In genomic region chr2:152336103-152336853, GRCh38 we compare ENCODE assay signal across 1 cellular context.
TF ChIP-seq lines count a peak whose summit lies in the region.

No MANE protein-coding gene starts in this region.

TF ChIP-seq in HepG2, 621 proteins besides CTCF, POLR2A, EP300 and RAD21 (continued from another document and continues in another):
- no peak for TF ChIP-seq FOXP1 (IDR thresholded peaks at IDR 0.05)
- TF ChIP-seq FOXP1 (CRISPR knock-in tag; IDR thresholded peaks at IDR 0.05), result no peak
- no peak for TF ChIP-seq RXRA (CRISPR knock-in tag; IDR thresholded peaks at IDR 0.05)
- no peak for TF ChIP-seq PAF1 (CRISPR knock-in tag; IDR thresholded peaks at IDR 0.05)
- no peak for TF ChIP-seq POGZ (CRISPR knock-in tag; IDR thresholded peaks at IDR 0.05)
- no peak for TF ChIP-seq ZBTB44 (CRISPR knock-in tag; IDR thresholded peaks at IDR 0.05)
- no peak for TF ChIP-seq ATAD3A (CRISPR knock-in tag; IDR thresholded peaks at IDR 0.05)
- TF ChIP-seq, protein P1, sequence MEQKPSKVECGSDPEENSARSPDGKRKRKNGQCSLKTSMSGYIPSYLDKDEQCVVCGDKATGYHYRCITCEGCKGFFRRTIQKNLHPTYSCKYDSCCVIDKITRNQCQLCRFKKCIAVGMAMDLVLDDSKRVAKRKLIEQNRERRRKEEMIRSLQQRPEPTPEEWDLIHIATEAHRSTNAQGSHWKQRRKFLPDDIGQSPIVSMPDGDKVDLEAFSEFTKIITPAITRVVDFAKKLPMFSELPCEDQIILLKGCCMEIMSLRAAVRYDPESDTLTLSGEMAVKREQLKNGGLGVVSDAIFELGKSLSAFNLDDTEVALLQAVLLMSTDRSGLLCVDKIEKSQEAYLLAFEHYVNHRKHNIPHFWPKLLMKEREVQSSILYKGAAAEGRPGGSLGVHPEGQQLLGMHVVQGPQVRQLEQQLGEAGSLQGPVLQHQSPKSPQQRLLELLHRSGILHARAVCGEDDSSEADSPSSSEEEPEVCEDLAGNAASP (CRISPR knock-in tag; IDR thresholded peaks at IDR 0.05; ENCODE audit: borderline replicate concordance), result no peak
- TF ChIP-seq ZNF776 (CRISPR knock-in tag; IDR thresholded peaks at IDR 0.05), result peak; percentile 25; the same call in 1 of the 2 replicates
- no peak for TF ChIP-seq HHEX (CRISPR knock-in tag; IDR thresholded peaks at IDR 0.05)
- TF ChIP-seq ONECUT2 (CRISPR knock-in tag; IDR thresholded peaks at IDR 0.05), result no peak
- no peak for TF ChIP-seq EED (CRISPR knock-in tag; IDR thresholded peaks at IDR 0.05)
- TF ChIP-seq, protein P2, sequence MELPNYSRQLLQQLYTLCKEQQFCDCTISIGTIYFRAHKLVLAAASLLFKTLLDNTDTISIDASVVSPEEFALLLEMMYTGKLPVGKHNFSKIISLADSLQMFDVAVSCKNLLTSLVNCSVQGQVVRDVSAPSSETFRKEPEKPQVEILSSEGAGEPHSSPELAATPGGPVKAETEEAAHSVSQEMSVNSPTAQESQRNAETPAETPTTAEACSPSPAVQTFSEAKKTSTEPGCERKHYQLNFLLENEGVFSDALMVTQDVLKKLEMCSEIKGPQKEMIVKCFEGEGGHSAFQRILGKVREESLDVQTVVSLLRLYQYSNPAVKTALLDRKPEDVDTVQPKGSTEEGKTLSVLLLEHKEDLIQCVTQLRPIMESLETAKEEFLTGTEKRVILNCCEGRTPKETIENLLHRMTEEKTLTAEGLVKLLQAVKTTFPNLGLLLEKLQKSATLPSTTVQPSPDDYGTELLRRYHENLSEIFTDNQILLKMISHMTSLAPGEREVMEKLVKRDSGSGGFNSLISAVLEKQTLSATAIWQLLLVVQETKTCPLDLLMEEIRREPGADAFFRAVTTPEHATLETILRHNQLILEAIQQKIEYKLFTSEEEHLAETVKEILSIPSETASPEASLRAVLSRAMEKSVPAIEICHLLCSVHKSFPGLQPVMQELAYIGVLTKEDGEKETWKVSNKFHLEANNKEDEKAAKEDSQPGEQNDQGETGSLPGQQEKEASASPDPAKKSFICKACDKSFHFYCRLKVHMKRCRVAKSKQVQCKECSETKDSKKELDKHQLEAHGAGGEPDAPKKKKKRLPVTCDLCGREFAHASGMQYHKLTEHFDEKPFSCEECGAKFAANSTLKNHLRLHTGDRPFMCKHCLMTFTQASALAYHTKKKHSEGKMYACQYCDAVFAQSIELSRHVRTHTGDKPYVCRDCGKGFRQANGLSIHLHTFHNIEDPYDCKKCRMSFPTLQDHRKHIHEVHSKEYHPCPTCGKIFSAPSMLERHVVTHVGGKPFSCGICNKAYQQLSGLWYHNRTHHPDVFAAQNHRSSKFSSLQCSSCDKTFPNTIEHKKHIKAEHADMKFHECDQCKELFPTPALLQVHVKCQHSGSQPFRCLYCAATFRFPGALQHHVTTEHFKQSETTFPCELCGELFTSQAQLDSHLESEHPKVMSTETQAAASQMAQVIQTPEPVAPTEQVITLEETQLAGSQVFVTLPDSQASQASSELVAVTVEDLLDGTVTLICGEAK (IDR thresholded peaks at IDR 0.05), result no peak
- TF ChIP-seq, protein P2 (CRISPR knock-in tag; IDR thresholded peaks at IDR 0.05), result no peak
- TF ChIP-seq CEBPB (IDR thresholded peaks at IDR 0.05; ENCODE audit: borderline replicate concordance, low read depth, low read length), result no peak
- TF ChIP-seq ZNF235 (CRISPR knock-in tag; IDR thresholded peaks at IDR 0.05; ENCODE audit: borderline replicate concordance), result no peak
- TF ChIP-seq, protein P3, sequence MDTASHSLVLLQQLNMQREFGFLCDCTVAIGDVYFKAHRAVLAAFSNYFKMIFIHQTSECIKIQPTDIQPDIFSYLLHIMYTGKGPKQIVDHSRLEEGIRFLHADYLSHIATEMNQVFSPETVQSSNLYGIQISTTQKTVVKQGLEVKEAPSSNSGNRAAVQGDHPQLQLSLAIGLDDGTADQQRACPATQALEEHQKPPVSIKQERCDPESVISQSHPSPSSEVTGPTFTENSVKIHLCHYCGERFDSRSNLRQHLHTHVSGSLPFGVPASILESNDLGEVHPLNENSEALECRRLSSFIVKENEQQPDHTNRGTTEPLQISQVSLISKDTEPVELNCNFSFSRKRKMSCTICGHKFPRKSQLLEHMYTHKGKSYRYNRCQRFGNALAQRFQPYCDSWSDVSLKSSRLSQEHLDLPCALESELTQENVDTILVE (CRISPR knock-in tag; IDR thresholded peaks at IDR 0.05), result no peak
- TF ChIP-seq NPAS2 (CRISPR knock-in tag; IDR thresholded peaks at IDR 0.05; ENCODE audit: borderline replicate concordance), result no peak
- TF ChIP-seq FOXP4 (CRISPR knock-in tag; IDR thresholded peaks at IDR 0.05), result peak; percentile 25; the same call in 1 of the 2 replicates
- TF ChIP-seq, protein P4, sequence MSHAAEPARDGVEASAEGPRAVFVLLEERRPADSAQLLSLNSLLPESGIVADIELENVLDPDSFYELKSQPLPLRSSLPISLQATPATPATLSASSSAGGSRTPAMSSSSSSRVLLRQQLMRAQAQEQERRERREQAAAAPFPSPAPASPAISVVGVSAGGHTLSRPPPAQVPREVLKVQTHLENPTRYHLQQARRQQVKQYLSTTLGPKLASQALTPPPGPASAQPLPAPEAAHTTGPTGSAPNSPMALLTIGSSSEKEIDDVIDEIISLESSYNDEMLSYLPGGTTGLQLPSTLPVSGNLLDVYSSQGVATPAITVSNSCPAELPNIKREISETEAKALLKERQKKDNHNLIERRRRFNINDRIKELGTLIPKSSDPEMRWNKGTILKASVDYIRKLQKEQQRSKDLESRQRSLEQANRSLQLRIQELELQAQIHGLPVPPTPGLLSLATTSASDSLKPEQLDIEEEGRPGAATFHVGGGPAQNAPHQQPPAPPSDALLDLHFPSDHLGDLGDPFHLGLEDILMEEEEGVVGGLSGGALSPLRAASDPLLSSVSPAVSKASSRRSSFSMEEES (CRISPR knock-in tag; IDR thresholded peaks at IDR 0.05), result peak; percentile 61; the same call in 1 of the 2 replicates
- TF ChIP-seq ZNF530 (CRISPR knock-in tag; IDR thresholded peaks at IDR 0.05; ENCODE audit: low read depth), result no peak
- TF ChIP-seq HOXA7 (CRISPR knock-in tag; IDR thresholded peaks at IDR 0.05), result no peak
- TF ChIP-seq, protein P5, sequence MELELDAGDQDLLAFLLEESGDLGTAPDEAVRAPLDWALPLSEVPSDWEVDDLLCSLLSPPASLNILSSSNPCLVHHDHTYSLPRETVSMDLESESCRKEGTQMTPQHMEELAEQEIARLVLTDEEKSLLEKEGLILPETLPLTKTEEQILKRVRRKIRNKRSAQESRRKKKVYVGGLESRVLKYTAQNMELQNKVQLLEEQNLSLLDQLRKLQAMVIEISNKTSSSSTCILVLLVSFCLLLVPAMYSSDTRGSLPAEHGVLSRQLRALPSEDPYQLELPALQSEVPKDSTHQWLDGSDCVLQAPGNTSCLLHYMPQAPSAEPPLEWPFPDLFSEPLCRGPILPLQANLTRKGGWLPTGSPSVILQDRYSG (CRISPR knock-in tag; IDR thresholded peaks at IDR 0.05), result no peak
- no peak for TF ChIP-seq MYNN (CRISPR knock-in tag; IDR thresholded peaks at IDR 0.05; ENCODE audit: low read depth)
- no peak for TF ChIP-seq TOPORS (CRISPR knock-in tag; IDR thresholded peaks at IDR 0.05)
- no peak for TF ChIP-seq ZNF644 (CRISPR knock-in tag; IDR thresholded peaks at IDR 0.05; ENCODE audit: low read depth)
- no peak for TF ChIP-seq ZNF224 (CRISPR knock-in tag; IDR thresholded peaks at IDR 0.05)
- no peak for TF ChIP-seq ZNF841 (CRISPR knock-in tag; IDR thresholded peaks at IDR 0.05; ENCODE audit: borderline replicate concordance)
- TF ChIP-seq, protein P6, sequence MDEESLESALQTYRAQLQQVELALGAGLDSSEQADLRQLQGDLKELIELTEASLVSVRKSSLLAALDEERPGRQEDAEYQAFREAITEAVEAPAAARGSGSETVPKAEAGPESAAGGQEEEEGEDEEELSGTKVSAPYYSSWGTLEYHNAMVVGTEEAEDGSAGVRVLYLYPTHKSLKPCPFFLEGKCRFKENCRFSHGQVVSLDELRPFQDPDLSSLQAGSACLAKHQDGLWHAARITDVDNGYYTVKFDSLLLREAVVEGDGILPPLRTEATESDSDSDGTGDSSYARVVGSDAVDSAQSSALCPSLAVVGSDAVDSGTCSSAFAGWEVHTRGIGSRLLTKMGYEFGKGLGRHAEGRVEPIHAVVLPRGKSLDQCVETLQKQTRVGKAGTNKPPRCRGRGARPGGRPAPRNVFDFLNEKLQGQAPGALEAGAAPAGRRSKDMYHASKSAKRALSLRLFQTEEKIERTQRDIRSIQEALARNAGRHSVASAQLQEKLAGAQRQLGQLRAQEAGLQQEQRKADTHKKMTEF (CRISPR knock-in tag; IDR thresholded peaks at IDR 0.05), result 0 out of 2 replicates have a peak, but pooled peaks have one; percentile 22
- no peak for TF ChIP-seq NFYC (CRISPR knock-in tag; IDR thresholded peaks at IDR 0.05)
- no peak for TF ChIP-seq DDIT3 (CRISPR knock-in tag; IDR thresholded peaks at IDR 0.05)
- TF ChIP-seq KDM6A (CRISPR knock-in tag; IDR thresholded peaks at IDR 0.05; ENCODE audit: low read depth), result no peak
- TF ChIP-seq, protein P7, sequence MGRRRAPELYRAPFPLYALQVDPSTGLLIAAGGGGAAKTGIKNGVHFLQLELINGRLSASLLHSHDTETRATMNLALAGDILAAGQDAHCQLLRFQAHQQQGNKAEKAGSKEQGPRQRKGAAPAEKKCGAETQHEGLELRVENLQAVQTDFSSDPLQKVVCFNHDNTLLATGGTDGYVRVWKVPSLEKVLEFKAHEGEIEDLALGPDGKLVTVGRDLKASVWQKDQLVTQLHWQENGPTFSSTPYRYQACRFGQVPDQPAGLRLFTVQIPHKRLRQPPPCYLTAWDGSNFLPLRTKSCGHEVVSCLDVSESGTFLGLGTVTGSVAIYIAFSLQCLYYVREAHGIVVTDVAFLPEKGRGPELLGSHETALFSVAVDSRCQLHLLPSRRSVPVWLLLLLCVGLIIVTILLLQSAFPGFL (CRISPR knock-in tag; IDR thresholded peaks at IDR 0.05), result 0 out of 2 replicates have a peak, but pooled peaks have one; percentile 55
- peak; percentile 36; the same call in 1 of the 2 replicates for TF ChIP-seq ZBTB7B (CRISPR knock-in tag; IDR thresholded peaks at IDR 0.05)
- TF ChIP-seq MBNL3 (CRISPR knock-in tag; conservative IDR thresholded peaks at IDR 0.05), result no peak
- 0 out of 2 replicates have a peak, but pooled peaks have one; percentile 39 for TF ChIP-seq ISX (CRISPR knock-in tag; conservative IDR thresholded peaks at IDR 0.05)
- no peak for TF ChIP-seq SNRNP70 (IDR thresholded peaks at IDR 0.05; ENCODE audit: low read depth, low read length)
